22 cellular contexts compared by ENCODE assay signal in the genomic region with DNA sequence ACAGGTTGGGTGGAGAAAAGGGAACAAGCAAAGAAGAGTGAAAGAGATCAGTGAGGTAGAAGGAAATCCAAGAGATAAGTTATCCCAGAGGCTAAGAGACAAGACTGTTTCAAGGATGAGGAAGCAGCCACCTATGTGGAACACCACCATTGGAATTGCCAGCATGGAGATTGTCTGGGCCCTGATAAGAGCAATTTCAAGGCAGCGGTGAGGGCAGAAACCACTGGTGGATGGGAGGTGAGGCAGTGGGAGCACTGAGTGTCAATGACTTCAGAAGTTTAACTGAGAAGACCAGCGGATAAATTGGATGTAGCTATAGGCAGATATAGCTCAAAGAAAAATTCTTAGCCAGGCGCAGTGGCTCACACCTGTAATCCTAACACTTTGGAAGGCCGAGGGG.
"Had no signal": no experiment of that assay in that cellular context is flagged by ENCODE, and none has a peak within 500 bp of the region (broad histone marks: within the 10 kb centered on the region; RNA-seq: fewer than 3 reads in every experiment).

No MANE protein-coding gene starts in this region.

- FAIRE-seq: HepG2, RCC 7860 had no signal

- ATAC-seq: HepG2 had no signal

- H3K27ac ChIP-seq: SK-N-MC had no signal

- H3K27me3 ChIP-seq: SJSA1 had no signal

- DNase-seq: KBM-7, NCI-H1092, NCI-H1105 treated with DMSO at 0.1 percent for 48 hours, NCI-H1417 treated with DMSO at 0.1 percent for 48 hours, NCI-H146, NCI-H1694 treated with DMSO at 0.1 percent for 48 hours, NCI-H1930, NCI-H2081, NCI-H2171, NCI-H226, NCI-H446, NCI-H510A, NCI-H524 treated with DMSO at 0.1 percent for 48 hours, NCI-H69, NCI-H774, Right ventricle myocardium superior, RPMI8226, SIG-M5 had no signal

- H3K36me3 ChIP-seq: SJSA1 had no signal

- H3K9me3 ChIP-seq: SJSA1 had no signal

- H3K4me3 ChIP-seq: SJSA1, SK-N-MC had no signal
